In the genomic region with DNA sequence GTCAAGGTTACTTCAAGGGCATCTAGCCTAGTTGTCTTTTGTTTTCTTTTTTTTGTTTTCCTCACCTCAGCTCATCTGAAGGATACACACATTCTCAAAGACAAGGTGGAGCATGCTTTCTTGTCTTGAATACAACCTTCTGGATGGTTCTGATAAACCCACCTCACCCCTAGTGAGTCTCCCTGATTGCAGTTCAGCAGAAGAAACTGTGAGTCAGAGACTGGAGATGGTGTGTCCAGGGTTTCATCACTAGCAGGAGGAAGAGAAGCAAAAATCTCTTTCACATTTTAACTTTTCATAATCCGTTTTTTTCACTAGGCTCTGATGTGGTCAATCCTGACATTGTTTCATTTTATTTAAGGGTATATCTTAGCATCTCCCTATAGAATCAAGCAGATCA, we compare ENCODE assay signal across 16 cellular contexts.
DNase-seq lines count a peak whose midpoint lies in the region; ATAC-seq and TF ChIP-seq lines count a peak whose summit lies in the region.
"Had no signal": no experiment of that assay in that cellular context is flagged by ENCODE, and none has a peak within 500 bp of the region (broad histone marks: within the 10 kb centered on the region; RNA-seq: fewer than 3 reads in every experiment).

No MANE protein-coding gene starts in this region.

- H3K27me3 Mint-ChIP-seq in activated T-cell treated with anti-CD3 and anti-CD28 coated beads, Interleukin-2, amount 50 U/mL, for 72 hours (ENCODE audit: low read depth), result peaks cover 6% of the 10 kb centered on the region

- H3K4me3 ChIP-seq in fibroblast of mammary gland (ENCODE audit: control insufficient read depth, low read depth, low read length) (no peak overlapping the region), WERI-Rb-1 (ENCODE audit: low read depth, low read length) (no peak overlapping the region)

- H3K27me3 ChIP-seq in WERI-Rb-1 (ENCODE audit: insufficient read depth, low read depth, severe bottlenecking), result peaks cover 55% of the 10 kb centered on the region

- H3K9me3 ChIP-seq in WERI-Rb-1 (ENCODE audit: severe bottlenecking), result no peaks in the 10 kb centered on the region
- H3K9me3 ChIP-seq: Caco-2 had no signal

- no peaks in the 10 kb centered on the region for H3K36me3 ChIP-seq in WERI-Rb-1

- peak; percentile 73 to 81 for ATAC-seq in activated T-cell treated with anti-CD3 and anti-CD28 coated beads, Interleukin-2, amount 50 U/mL, for 72 hours (replicated peaks in 1 of 2)
- ATAC-seq in stimulated activated effector memory CD8-positive, alpha-beta T cell treated with anti-CD3 and anti-CD28 coated beads, Interleukin-12 subunit alpha, Interleukin-12 subunit beta, amount 100 ng/mL, for 72 hours, result peak; percentile 51

- DNase-seq in activated T-cell treated with anti-CD3 and anti-CD28 coated beads, Interleukin-2, amount 50 U/mL, for 72 hours, result peak in 1 of 2 donors; percentile 6
- no peak for DNase-seq in activated T-cell treated with anti-CD3 and anti-CD28 coated beads for 4 hours
- DNase-seq in RPMI7951 (ENCODE audit: low read depth), result peak; percentile 17
- DNase-seq in fibroblast of mammary gland (ENCODE audit: low read depth), result peak; percentile 25
- no peak for DNase-seq in stimulated activated effector memory CD8-positive, alpha-beta T cell treated with anti-CD3 and anti-CD28 coated beads, Interleukin-12 subunit alpha, Interleukin-12 subunit beta, amount 100 ng/mL, for 72 hours (ENCODE audit: low spot score in 2 of 2)
- DNase-seq in NCI-H2029 (lab: John Stamatoyannopoulos, UW), result no peak
- no peak for DNase-seq in stimulated activated CD4-positive, alpha-beta T cell treated with anti-CD3 and anti-CD28 coated beads, Interleukin-4, amount 100 ng/mL, for 1 hour
- DNase-seq in WERI-Rb-1, result no peak
- DNase-seq: Caco-2, GOT3, NCI-H1436, NCI-H2081 treated with DMSO at 0.1 percent for 48 hours, NCI-H226, NCI-H526, OCI-M1 had no signal

- H3K4me3 Mint-ChIP-seq in activated T-cell treated with anti-CD3 and anti-CD28 coated beads, Interleukin-2, amount 50 U/mL, for 72 hours, result peak overlapping the region in 1 of 2 donors; percentile 27
- H3K4me3 Mint-ChIP-seq in stimulated activated effector memory CD8-positive, alpha-beta T cell treated with anti-CD3 and anti-CD28 coated beads, Interleukin-12 subunit alpha, Interleukin-12 subunit beta, amount 100 ng/mL, for 72 hours, result no peak overlapping the region
- H3K4me3 Mint-ChIP-seq: CD14-positive monocyte had no signal

- H3K27ac Mint-ChIP-seq in activated T-cell treated with anti-CD3 and anti-CD28 coated beads, Interleukin-2, amount 50 U/mL, for 72 hours, result no peak overlapping the region
- H3K27ac Mint-ChIP-seq in stimulated activated effector memory CD8-positive, alpha-beta T cell treated with anti-CD3 and anti-CD28 coated beads, Interleukin-12 subunit alpha, Interleukin-12 subunit beta, amount 100 ng/mL, for 72 hours, result no peak overlapping the region
- H3K27ac Mint-ChIP-seq: CD14-positive monocyte had no signal

- no peak overlapping the region for H3K27ac ChIP-seq in WERI-Rb-1

- TF ChIP-seq CTCF in fibroblast of mammary gland (conservative IDR thresholded peaks at IDR 0.05; ENCODE audit: control insufficient read depth, insufficient read depth, low read depth, low read length) (no peak), WERI-Rb-1 (IDR thresholded peaks at IDR 0.05; ENCODE audit: low read depth, low read length) (no peak)

- H3K9me3 Mint-ChIP-seq in activated T-cell treated with anti-CD3 and anti-CD28 coated beads, Interleukin-2, amount 50 U/mL, for 72 hours, result no peaks in the 10 kb centered on the region
- no peaks in the 10 kb centered on the region for H3K9me3 Mint-ChIP-seq in stimulated activated effector memory CD8-positive, alpha-beta T cell treated with anti-CD3 and anti-CD28 coated beads, Interleukin-12 subunit alpha, Interleukin-12 subunit beta, amount 100 ng/mL, for 72 hours

- peaks cover 49% of the 10 kb centered on the region for H3K4me1 Mint-ChIP-seq in activated T-cell treated with anti-CD3 and anti-CD28 coated beads, Interleukin-2, amount 50 U/mL, for 72 hours (ENCODE audit: low read depth)
- peaks cover 23% of the 10 kb centered on the region for H3K4me1 Mint-ChIP-seq in stimulated activated effector memory CD8-positive, alpha-beta T cell treated with anti-CD3 and anti-CD28 coated beads, Interleukin-12 subunit alpha, Interleukin-12 subunit beta, amount 100 ng/mL, for 72 hours
- H3K4me1 Mint-ChIP-seq: CD14-positive monocyte had no signal

- H3K36me3 Mint-ChIP-seq in activated T-cell treated with anti-CD3 and anti-CD28 coated beads, Interleukin-2, amount 50 U/mL, for 72 hours (ENCODE audit: insufficient read depth in 2 of 2), result peaks cover 1 to 2% of the 10 kb centered on the region in 2 donors
- peaks cover 6% of the 10 kb centered on the region for H3K36me3 Mint-ChIP-seq in stimulated activated effector memory CD8-positive, alpha-beta T cell treated with anti-CD3 and anti-CD28 coated beads, Interleukin-12 subunit alpha, Interleukin-12 subunit beta, amount 100 ng/mL, for 72 hours
- H3K36me3 Mint-ChIP-seq: CD14-positive monocyte had no signal

Comparison
In these comparisons a context has a peak if more than half of its experiments do, and no peak if none do; other contexts are left out.
1. DNase-seq: peak in RPMI7951 (single experiment) and fibroblast of mammary gland (single experiment); none in activated T-cell treated with anti-CD3 and anti-CD28 coated beads for 4 hours (single experiment), stimulated activated effector memory CD8-positive, alpha-beta T cell treated with anti-CD3 and anti-CD28 coated beads, Interleukin-12 subunit alpha, Interleukin-12 subunit beta, amount 100 ng/mL, for 72 hours (0 of 2), NCI-H2029 (single experiment), stimulated activated CD4-positive, alpha-beta T cell treated with anti-CD3 and anti-CD28 coated beads, Interleukin-4, amount 100 ng/mL, for 1 hour (single experiment) and WERI-Rb-1 (single experiment).